Comparison of ENCODE assay signal across 1 cellular context in genomic region chr16:85749686-85750020, GRCh38.
TF ChIP-seq lines count a peak whose summit lies in the region.

No MANE protein-coding gene starts in this region.

TF ChIP-seq in GM12878, 131 proteins besides CTCF, POLR2A, EP300 and RAD21:
- TF ChIP-seq ELK1 (IDR thresholded peaks at IDR 0.05; ENCODE audit: low read depth, low read length): no peak
- no peak for TF ChIP-seq ZZZ3 (IDR thresholded peaks at IDR 0.05; ENCODE audit: control insufficient read depth, insufficient read length, low read depth)
- no peak for TF ChIP-seq BCL3 (IDR thresholded peaks at IDR 0.05; ENCODE audit: borderline replicate concordance, insufficient read depth, low read depth, low read length, poor library complexity, severe bottlenecking)
- TF ChIP-seq SKIL (IDR thresholded peaks at IDR 0.05; ENCODE audit: low read depth, poor library complexity, severe bottlenecking): no peak
- no peak for TF ChIP-seq ATF7 (IDR thresholded peaks at IDR 0.05; ENCODE audit: low read depth)
- TF ChIP-seq ZNF24 (IDR thresholded peaks at IDR 0.05): no peak
TF ChIP-seq in GM12878: peak in this region for 0.
